ENCODE assay signal across 1 cellular context in genomic region chr22:37090920-37091688, GRCh38.
TF ChIP-seq lines count a peak whose summit lies in the region.

No MANE protein-coding gene starts in this region.

TF ChIP-seq in endothelial cell of umbilical vein, 7 proteins besides CTCF, POLR2A, EP300 and RAD21:
- peak; percentile 13 for TF ChIP-seq JUN (IDR thresholded peaks at IDR 0.05; ENCODE audit: borderline replicate concordance, insufficient read depth, insufficient read length, low read depth)
- TF ChIP-seq GATA2 (IDR thresholded peaks at IDR 0.05; ENCODE audit: insufficient read depth, insufficient read length, low read depth, low read length): no peak
- no peak for TF ChIP-seq FOS (IDR thresholded peaks at IDR 0.05; ENCODE audit: borderline replicate concordance, insufficient read depth, low read length)
TF ChIP-seq in endothelial cell of umbilical vein: peak in this region for 1.
